Comparison of ENCODE assay signal across 9 cellular contexts in genomic region chr17:65627892-65628622, GRCh38.
DNase-seq lines count a peak whose midpoint lies in the region; ATAC-seq and TF ChIP-seq lines count a peak whose summit lies in the region.
"Had no signal": no experiment of that assay in that cellular context is flagged by ENCODE, and none has a peak within 500 bp of the region (broad histone marks: within the 10 kb centered on the region; RNA-seq: fewer than 3 reads in every experiment).

No MANE protein-coding gene starts in this region.

- H3K4me1 Mint-ChIP-seq in activated T-helper 17 cell treated with anti-CD3 and anti-CD28 coated beads, Interleukin-2, amount 50 U/mL, for 72 hours, result no peaks in the 10 kb centered on the region

- intact Hi-C loops in body of pancreas (cut with DNase I), result no loop called here
- intact Hi-C loops in mucosa of descending colon (cut with DNase I, micrococcal nuclease), result no loop called here

- peak; percentile 38 for ATAC-seq in body of pancreas
- ATAC-seq in mucosa of descending colon, result peak; percentile 89
- no peak for ATAC-seq in GM21381 (IDR thresholded peaks at IDR 0.05; ENCODE audit: unreplicated experiment)
- no peak for ATAC-seq in activated T-helper 17 cell treated with anti-CD3 and anti-CD28 coated beads, Interleukin-2, amount 50 U/mL, for 72 hours (replicated peaks)
- ATAC-seq in HG02938 (IDR thresholded peaks at IDR 0.05; ENCODE audit: unreplicated experiment), result no peak

- H3K4me1 ChIP-seq in body of pancreas, result peaks cover 4% of the 10 kb centered on the region
- H3K4me1 ChIP-seq in mucosa of descending colon (ENCODE audit: low read depth), result peaks cover 24% of the 10 kb centered on the region

- H3K36me3 ChIP-seq in body of pancreas (replicated peaks in 1 of 2; ENCODE audit: insufficient read depth in 1 of 2, low read depth in 2 of 2) (no peaks in the 10 kb centered on the region), mucosa of descending colon (ENCODE audit: low read depth) (no peaks in the 10 kb centered on the region)

- TF ChIP-seq POLR2A in body of pancreas (IDR thresholded peaks at IDR 0.05), result no peak

- no peaks in the 10 kb centered on the region for H3K27me3 Mint-ChIP-seq in activated T-helper 17 cell treated with anti-CD3 and anti-CD28 coated beads, Interleukin-2, amount 50 U/mL, for 72 hours

- no peak overlapping the region for H3K4me3 Mint-ChIP-seq in activated T-helper 17 cell treated with anti-CD3 and anti-CD28 coated beads, Interleukin-2, amount 50 U/mL, for 72 hours

- H3K27me3 ChIP-seq in body of pancreas, result no peaks in the 10 kb centered on the region

- H3K27ac ChIP-seq in body of pancreas, result no peak overlapping the region

- no peaks in the 10 kb centered on the region for H3K36me3 Mint-ChIP-seq in activated T-helper 17 cell treated with anti-CD3 and anti-CD28 coated beads, Interleukin-2, amount 50 U/mL, for 72 hours (ENCODE audit: low read depth)

- H3K9me3 ChIP-seq in body of pancreas (no peaks in the 10 kb centered on the region), mucosa of descending colon (no peaks in the 10 kb centered on the region)

- peak; percentile 21 for DNase-seq in Ammon's horn (ENCODE audit: low spot score)
- peak; percentile 91 for DNase-seq in NCI-H146 (lab: John Stamatoyannopoulos, UW)
- peak; percentile 18 to 55 (median 50) for DNase-seq in body of pancreas
- DNase-seq in mucosa of descending colon, result peak; percentile 64 to 70 (median 67)
- DNase-seq in stimulated activated CD4-positive, alpha-beta T cell treated with anti-CD3 and anti-CD28 coated beads, Interleukin-15, amount 100 ng/mL, for 24 hours, result no peak
- DNase-seq: activated CD4-positive, CD25-positive, alpha-beta regulatory T cell had no signal

- TF ChIP-seq CTCF in body of pancreas (IDR thresholded peaks at IDR 0.05), result no peak
- TF ChIP-seq CTCF in mucosa of descending colon (IDR thresholded peaks at IDR 0.05), result no peak

- H3K27ac Mint-ChIP-seq in activated T-helper 17 cell treated with anti-CD3 and anti-CD28 coated beads, Interleukin-2, amount 50 U/mL, for 72 hours, result no peak overlapping the region

- no peaks in the 10 kb centered on the region for H3K9me3 Mint-ChIP-seq in activated T-helper 17 cell treated with anti-CD3 and anti-CD28 coated beads, Interleukin-2, amount 50 U/mL, for 72 hours

- no peak overlapping the region for H3K4me3 ChIP-seq in body of pancreas
- no peak overlapping the region for H3K4me3 ChIP-seq in mucosa of descending colon

- 60 to 62% methylated on average over 16 of the region's 16 CpGs for WGBS in body of pancreas, 2 donors

Comparison
In these comparisons a context has a peak if more than half of its experiments do, and no peak if none do; other contexts are left out.
1. ATAC-seq: peak in body of pancreas (single experiment) and mucosa of descending colon (single experiment); none in GM21381 (single experiment), activated T-helper 17 cell treated with anti-CD3 and anti-CD28 coated beads, Interleukin-2, amount 50 U/mL, for 72 hours (single experiment) and HG02938 (single experiment).